8 cellular contexts compared by ENCODE assay signal in genomic region chr1:109399326-109399957, GRCh38. TPM values are rescaled to one million over a fixed set of nuclear protein-coding genes. Genes with fewer than 3 reads are reported as not detected.
DNase-seq lines count a peak whose midpoint lies in the region; ATAC-seq, FAIRE-seq and TF ChIP-seq lines count a peak whose summit lies in the region.

No MANE protein-coding gene starts in this region.

- TF ChIP-seq RAD21 in A549 (conservative IDR thresholded peaks at IDR 0.05 in 1 of 2, IDR thresholded peaks at IDR 0.05 in 1 of 2): peak; percentile 73 to 79

- intact Hi-C loops in posterior vena cava (cut with DNase I): loop anchor here (2.0 to 5.0 kb wide), 3 partner anchors 42 to 123 kb away; no protein-coding TSS in a partner anchor

- H3K4me1 ChIP-seq in A549: peaks cover 21% of the 10 kb centered on the region
- peaks cover 3% of the 10 kb centered on the region for H3K4me1 ChIP-seq in fibroblast of lung (ENCODE audit: control insufficient read depth, extremely low read depth, insufficient read depth, low read length)
- H3K4me1 ChIP-seq in neutrophil (ENCODE audit: control insufficient read depth in 1 of 2, insufficient read depth in 1 of 2, low read depth in 1 of 2, low read length in 1 of 2): peaks cover 35 to 36% of the 10 kb centered on the region in 2 experiments

- H3K4me3 ChIP-seq in A549 (no peak overlapping the region), GM06990 (replicated peaks; ENCODE audit: low read depth, low read length) (no peak overlapping the region), fibroblast of lung (replicated peaks in 1 of 4; ENCODE audit: control extremely low read depth in 1 of 4, insufficient read depth in 1 of 4, low read depth in 3 of 4, low read length in 4 of 4) (no peak overlapping the region), neutrophil (ENCODE audit: low read depth in 1 of 2, low read length in 1 of 2) (no peak overlapping the region)

- peaks cover 4% of the 10 kb centered on the region for H3K36me3 ChIP-seq in GM06990 (ENCODE audit: control insufficient read depth, insufficient read depth, low read length)
- no peaks in the 10 kb centered on the region for H3K36me3 ChIP-seq in fibroblast of lung (ENCODE audit: control insufficient read depth, insufficient read depth, low read length)
- peaks cover 22% of the 10 kb centered on the region for H3K36me3 ChIP-seq in neutrophil

- CTCF ChIA-PET in A549 (lab: Yijun Ruan, JAX): interaction anchor here (0.5 to 14.1 kb wide), 38 partner anchors 10 to 300 kb away, joined by 3 to 107 read pairs (median 4); partner anchors contain the start of gene PSRC1

- no peak overlapping the region for H3K27ac ChIP-seq in A549
- no peak overlapping the region for H3K27ac ChIP-seq in fibroblast of lung (ENCODE audit: insufficient read depth, low read length)
- H3K27ac ChIP-seq in neutrophil: no peak overlapping the region

- peaks cover 2% of the 10 kb centered on the region for H3K79me2 ChIP-seq in fibroblast of lung (ENCODE audit: control insufficient read depth, insufficient read depth, low read length)

- H4K20me1 ChIP-seq in fibroblast of lung (ENCODE audit: control insufficient read depth, extremely low read depth, insufficient read depth, low read length): no peaks in the 10 kb centered on the region

- no peak for FAIRE-seq in A549 (lab: Jason Lieb, UNC)

- no peaks in the 10 kb centered on the region for H3K36me3 Mint-ChIP-seq in T-helper 17 cell (ENCODE audit: low read depth)

- H3K27ac Mint-ChIP-seq in T-helper 17 cell: no peak overlapping the region

- H2AFZ ChIP-seq in fibroblast of lung (ENCODE audit: low read length): no peak overlapping the region

- 20% methylated on average over 2 of the region's 2 CpGs for WGBS in A549 (ENCODE audit: missing lambda C conversion rate)

- no peak overlapping the region for H3K9ac ChIP-seq in fibroblast of lung (ENCODE audit: insufficient read depth, low read length)

- H3K9me3 ChIP-seq in A549: no peaks in the 10 kb centered on the region
- H3K9me3 ChIP-seq in T-helper 17 cell (ENCODE audit: control insufficient read depth, low read length, poor library complexity, severe bottlenecking): no peaks in the 10 kb centered on the region
- H3K9me3 ChIP-seq in fibroblast of lung (ENCODE audit: control insufficient read depth, insufficient read depth, low read depth, low read length): no peaks in the 10 kb centered on the region
- H3K9me3 ChIP-seq in neutrophil: no peaks in the 10 kb centered on the region

- peak overlapping the region; percentile 92; the same call in 2 of the 3 replicates for H3K4me2 ChIP-seq in A549
- H3K4me2 ChIP-seq in fibroblast of lung (ENCODE audit: extremely low read depth, insufficient read depth, low read length): no peak overlapping the region

- peak overlapping the region; percentile 19 for H3K4me3 Mint-ChIP-seq in T-helper 17 cell

- H3K4me1 Mint-ChIP-seq in T-helper 17 cell: peaks cover 2% of the 10 kb centered on the region

- no peak for TF ChIP-seq EP300 in A549 (IDR thresholded peaks at IDR 0.05)

- peak; percentile 16 to 51 for DNase-seq in A549 (ENCODE audit: low read depth in 1 of 2, low spot score in 1 of 2)
- no peak for DNase-seq in GM06990 (ENCODE audit: extremely low read depth, insufficient read length)
- DNase-seq in NCI-H1694 treated with DMSO at 0.1 percent for 48 hours (lab: John Stamatoyannopoulos, UW): peak; percentile 81
- no peak for DNase-seq in T-helper 17 cell
- DNase-seq in fibroblast of lung (ENCODE audit: low read depth in 2 of 2): peak; percentile 50 to 73
- no peak for DNase-seq in posterior vena cava (ENCODE audit: low spot score)

- ATAC-seq in A549 (peak in 1 of 2 experiments; percentile 31; a peak in 3 of 6 replicates), T-helper 17 cell (peak; percentile 56), HG02840 (IDR thresholded peaks at IDR 0.05; ENCODE audit: low FRiP score, unreplicated experiment) (no peak)

- TF ChIP-seq CTCF in A549 (IDR thresholded peaks at IDR 0.05): peak; percentile 74
- TF ChIP-seq CTCF in GM06990 (IDR thresholded peaks at IDR 0.05; ENCODE audit: insufficient read depth, low read length, poor library complexity, severe bottlenecking): peak; percentile 25
- peak; percentile 15 to 40 for TF ChIP-seq CTCF in fibroblast of lung (conservative IDR thresholded peaks at IDR 0.05 in 1 of 2, IDR thresholded peaks at IDR 0.05 in 1 of 2; ENCODE audit: low read depth in 1 of 2, low read length in 2 of 2)
- peak; percentile 74 for TF ChIP-seq CTCF in neutrophil (IDR thresholded peaks at IDR 0.05)

- H3K27me3 ChIP-seq in GM06990 (replicated peaks; ENCODE audit: control insufficient read depth, insufficient read depth, low read length) (no peaks in the 10 kb centered on the region; the same call in 1 of the 2 replicates), fibroblast of lung (ENCODE audit: control insufficient read depth, insufficient read depth, low read length) (no peaks in the 10 kb centered on the region), neutrophil (no peaks in the 10 kb centered on the region)

- no peak for TF ChIP-seq POLR2A in A549 (IDR thresholded peaks at IDR 0.05; ENCODE audit: low read length)

- H3K27me3 Mint-ChIP-seq in T-helper 17 cell: peaks cover 33% of the 10 kb centered on the region

- POLR2A ChIA-PET in A549 (lab: Yijun Ruan, JAX): interaction anchor here (1.8 kb wide), 1 partner anchor 116 kb away, joined by 8 read pairs; the partner anchor contains the start of gene PSRC1

TF ChIP-seq in A549, 52 proteins besides CTCF, POLR2A, EP300 and RAD21:
- peak; percentile 93 for TF ChIP-seq HOXB5 (CRISPR knock-in tag; IDR thresholded peaks at IDR 0.05)
- TF ChIP-seq SMC3 (IDR thresholded peaks at IDR 0.05): peak; percentile 76
- no peak for TF ChIP-seq HES2 (IDR thresholded peaks at IDR 0.05)
TF ChIP-seq in A549: peak in this region for 2.

RNA-seq across cellular contexts. Expression of gene SORT1, which starts 1.7 kb away (rescaled TPM):
- polyA plus RNA-seq in A549 (2011; rRNA removed): 13.8 and 14.7 TPM in 2 replicates
- 1.5 and 2.0 TPM in 2 replicates for polyA plus RNA-seq in A549 (2012; cell fraction: cytosol; rRNA removed)
- 2.3 and 3.7 TPM in 2 replicates for polyA plus RNA-seq in A549 (2012; cell fraction: nucleus; rRNA removed)
- 5.0 to 6.7 TPM (median 6.0 TPM) in 3 replicates for polyA plus RNA-seq in A549 (2017; fragmentation: RNase III; extraction: RNeasy Plus Mini Kit Qiagen cat#74134 plus additional on column Dnase treatment)
- 50.6 and 53.3 TPM in 2 replicates for polyA minus RNA-seq in A549 (2011; rRNA and poly(A)+ RNA removed)
- total RNA-seq in T-helper 17 cell: 1 to 10 TPM in 1 of 2 donors, under 1 TPM in 1; 0.57 to 2.6 TPM
- total RNA-seq in fibroblast of lung: 12.8 and 37.5 TPM in 2 replicates
- polyA plus RNA-seq in fibroblast of lung: 17.0 and 27.5 TPM in 2 replicates
- 13.4 and 28.2 TPM in 2 replicates for polyA plus RNA-seq in fibroblast of lung (2012)
- 54.4 and 178 TPM in 2 replicates for polyA minus RNA-seq in fibroblast of lung (ENCODE audit: low replicate concordance)
- total RNA-seq in posterior vena cava: 100 to 1,000 TPM; 102 to 125 TPM

RNA-seq across cellular contexts. Expression of gene PSMA5, which starts 26.8 kb away (rescaled TPM):
- polyA plus RNA-seq in A549 (2011; rRNA removed) (140 and 147 TPM in 2 replicates), A549 (2017; fragmentation: RNase III; extraction: RNeasy Plus Mini Kit Qiagen cat#74134 plus additional on column Dnase treatment) (92.7 to 99.6 TPM (median 93.7 TPM) in 3 replicates), fibroblast of lung (142 and 145 TPM in 2 replicates)
- polyA plus RNA-seq in A549 (2012; cell fraction: cytosol; rRNA removed): 103 and 116 TPM in 2 replicates
- polyA plus RNA-seq in A549 (2012; cell fraction: nucleus; rRNA removed): 43.3 and 48.8 TPM in 2 replicates
- 39.2 and 44.6 TPM in 2 replicates for polyA minus RNA-seq in A549 (2011; rRNA and poly(A)+ RNA removed)
- total RNA-seq in T-helper 17 cell (10 to 100 TPM; 48.6 to 53.1 TPM), fibroblast of lung (39.0 and 41.0 TPM in 2 replicates), posterior vena cava (10 to 100 TPM; 43.3 to 51.2 TPM)
- polyA plus RNA-seq in fibroblast of lung (2012): 98.3 and 113 TPM in 2 replicates
- polyA minus RNA-seq in fibroblast of lung (ENCODE audit: low replicate concordance): 17.0 and 33.7 TPM in 2 replicates

Comparison
In these comparisons a context has a peak if more than half of its experiments do, and no peak if none do; other contexts are left out.
1. DNase-seq: peak in A549 (2 of 2), NCI-H1694 treated with DMSO at 0.1 percent for 48 hours (single experiment) and fibroblast of lung (2 of 2); none in GM06990 (single experiment), T-helper 17 cell (0 of 3) and posterior vena cava (single experiment).
2. Peak in every context shown above with its lines, with median percentiles within 50 percentile points of each other: CTCF ChIP-seq.